In genomic region chr13:41465965-41466364, GRCh38 we compare ENCODE assay signal across 1 cellular context.
A peak's percentile ranks its signal among the peaks of the same experiment; 100 is the strongest.
TF ChIP-seq lines count a peak whose summit lies in the region.

No MANE protein-coding gene starts in this region.

TF ChIP-seq in K562, 482 proteins besides CTCF, POLR2A, EP300 and RAD21 (continued from another document):
- TF ChIP-seq BCLAF1 (IDR thresholded peaks at IDR 0.05; ENCODE audit: borderline replicate concordance in 1 of 2, control insufficient read depth in 1 of 2, low read depth in 2 of 2, low read length in 1 of 2) (0 out of 4 replicates have a peak, but pooled peaks of 1 of the 2 experiments have one; percentile 16), THRB (CRISPR knock-in tag; conservative IDR thresholded peaks at IDR 0.05) (0 out of 2 replicates have a peak, but pooled peaks have one; percentile 67), ZBTB26 (CRISPR knock-in tag; IDR thresholded peaks at IDR 0.05) (peak; percentile 61; the same call in 1 of the 2 replicates), LARP7 (IDR thresholded peaks at IDR 0.05) (peak; percentile 71; the same call in 1 of the 2 replicates), HDAC1 (IDR thresholded peaks at IDR 0.05) (peak in 1 of 2 experiments; percentile 46; a peak in 1 of 4 replicates), RBFOX2 (IDR thresholded peaks at IDR 0.05; ENCODE audit: low read depth, low read length) (no peak), TSC22D4 (tag; IDR thresholded peaks at IDR 0.05) (0 out of 2 replicates have a peak, but pooled peaks have one; percentile 46), ARHGAP35 (IDR thresholded peaks at IDR 0.05; ENCODE audit: partially characterized antibody) (peak; percentile 4), ELF4 (CRISPR knock-in tag; IDR thresholded peaks at IDR 0.05) (peak; percentile 83), GTF2E2 (tag; IDR thresholded peaks at IDR 0.05) (no peak), MLLT1 (IDR thresholded peaks at IDR 0.05) (peak in 1 of 2 experiments; percentile 36; a peak in 1 of 4 replicates), RCOR1 (IDR thresholded peaks at IDR 0.05; ENCODE audit: borderline replicate concordance in 1 of 2, low read depth in 2 of 2, low read length in 2 of 2) (0 out of 4 replicates have a peak, but pooled peaks of 1 of the 2 experiments have one; percentile 1), ZNF324 (CRISPR knock-in tag; IDR thresholded peaks at IDR 0.05) (no peak), ZBTB40 (IDR thresholded peaks at IDR 0.05) (0 out of 2 replicates have a peak, but pooled peaks have one; percentile 34), ZBTB40 (CRISPR knock-in tag; IDR thresholded peaks at IDR 0.05) (no peak), ZBTB43 (CRISPR knock-in tag; IDR thresholded peaks at IDR 0.05) (peak; percentile 75; the same call in 1 of the 2 replicates), MYBL2 (IDR thresholded peaks at IDR 0.05; ENCODE audit: low read depth) (0 out of 2 replicates have a peak, but pooled peaks have one; percentile 15), MYBL2 (CRISPR knock-in tag; IDR thresholded peaks at IDR 0.05; ENCODE audit: borderline replicate concordance) (no peak), ZBTB34 (CRISPR knock-in tag; IDR thresholded peaks at IDR 0.05) (no peak), CLOCK (CRISPR knock-in tag; IDR thresholded peaks at IDR 0.05; ENCODE audit: borderline replicate concordance) (no peak), ZNF445 (CRISPR knock-in tag; IDR thresholded peaks at IDR 0.05; ENCODE audit: low read depth) (no peak)
